1 cellular context compared by ENCODE assay signal in genomic region chr15:65598468-65598867, GRCh38.
TF ChIP-seq lines count a peak whose summit lies in the region.

No MANE protein-coding gene starts in this region.

TF ChIP-seq in HCT116, 20 proteins besides CTCF, POLR2A, EP300 and RAD21 (continued from another document):
- TF ChIP-seq ELF1 (IDR thresholded peaks at IDR 0.05; ENCODE audit: borderline replicate concordance, low read depth), result no peak
TF ChIP-seq in HCT116: peak in this region for 0.
